ENCODE assay signal across 17 cellular contexts in the genomic region with DNA sequence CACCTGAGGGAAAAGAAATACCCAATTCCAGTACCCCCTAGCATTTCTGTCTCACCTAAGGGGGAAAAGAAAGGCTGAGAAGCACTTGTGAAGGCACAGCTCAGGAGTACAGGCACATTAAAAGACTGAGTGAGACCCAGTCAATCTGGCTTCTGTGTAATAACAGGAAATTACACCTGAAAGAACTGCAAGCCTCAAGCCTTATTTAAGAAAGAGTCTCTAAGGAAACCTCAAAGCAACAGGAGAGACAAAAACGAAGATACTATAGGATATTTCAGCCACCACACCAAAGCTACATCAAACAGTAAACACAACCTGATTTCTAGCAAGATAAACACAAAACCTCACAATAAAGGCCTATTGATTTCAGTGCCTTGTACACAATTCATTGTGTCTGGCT.
A peak's percentile ranks its signal among the peaks of the same experiment; 100 is the strongest.
DNase-seq lines count a peak whose midpoint lies in the region; ATAC-seq and TF ChIP-seq lines count a peak whose summit lies in the region.
"Had no signal": no experiment of that assay in that cellular context is flagged by ENCODE, and none has a peak within 500 bp of the region (broad histone marks: within the 10 kb centered on the region; RNA-seq: fewer than 3 reads in every experiment).

No MANE protein-coding gene starts in this region.

- TF ChIP-seq CTCF in PC-9 (conservative IDR thresholded peaks at IDR 0.05) = no peak
- no peak for TF ChIP-seq CTCF in natural killer cell (IDR thresholded peaks at IDR 0.05)
- no peak for TF ChIP-seq CTCF in tibial nerve (IDR thresholded peaks at IDR 0.05)

- H3K9me3 ChIP-seq in PC-9 (ENCODE audit: insufficient read depth, low read depth) (no peaks in the 10 kb centered on the region), tibial nerve (no peaks in the 10 kb centered on the region)

- no peak for TF ChIP-seq EP300 in tibial nerve (IDR thresholded peaks at IDR 0.05)

- H3K4me3 ChIP-seq in PC-9 (no peak overlapping the region), tibial nerve (no peak overlapping the region)
- H3K4me3 ChIP-seq: GM12878 had no signal

- CTCF ChIA-PET in activated naive CD4-positive, alpha-beta T cell treated with anti-CD3 and anti-CD28 coated beads for 36 hours (lab: Charles Lee) = no interaction called here
- CTCF ChIA-PET in PC-9 (lab: Charles Lee) = no interaction called here

- H3K36me3 ChIP-seq in PC-9 (ENCODE audit: low read depth) (no peaks in the 10 kb centered on the region), tibial nerve (no peaks in the 10 kb centered on the region)

- H3K4me1 Mint-ChIP-seq in activated naive CD4-positive, alpha-beta T cell treated with anti-CD3 and anti-CD28 coated beads for 36 hours (ENCODE audit: low read depth) = peaks cover 43% of the 10 kb centered on the region
- H3K4me1 Mint-ChIP-seq in activated T-helper 1 cell treated with anti-CD3 and anti-CD28 coated beads, Interleukin-12 subunit alpha, Interleukin-12 subunit beta, Interleukin-2, Interleukin-4 antibody, amounts not matched to agents 30 ng/mL and 10 ng/mL and 1 ng/mL, durations not matched to agents 14 hours and 24 hours and 36 hours (ENCODE audit: low read depth) = peaks cover 71% of the 10 kb centered on the region
- H3K4me1 Mint-ChIP-seq in natural killer cell = peaks cover 0 to 7% of the 10 kb centered on the region in 2 donors
- H3K4me1 Mint-ChIP-seq: CD14-positive monocyte had no signal

- H2AFZ ChIP-seq in PC-9 = 0 out of 2 replicates have a peak overlapping the region, but pooled peaks have one; percentile 10

- no TSS peak for BruUV-seq in PC-9 (replicated peaks; lab: Mats Ljungman, UMichigan)

- H3K9me2 ChIP-seq in PC-9 (ENCODE audit: insufficient read depth) = no peaks in the 10 kb centered on the region

- no peaks in the 10 kb centered on the region; the same call in 1 of the 2 replicates for H3K79me2 ChIP-seq in PC-9 (ENCODE audit: low read depth)

- H3K27me3 Mint-ChIP-seq in activated naive CD4-positive, alpha-beta T cell treated with anti-CD3 and anti-CD28 coated beads for 36 hours (ENCODE audit: low read depth) = no peaks in the 10 kb centered on the region
- no peaks in the 10 kb centered on the region for H3K27me3 Mint-ChIP-seq in activated T-helper 1 cell treated with anti-CD3 and anti-CD28 coated beads, Interleukin-12 subunit alpha, Interleukin-12 subunit beta, Interleukin-2, Interleukin-4 antibody, amounts not matched to agents 30 ng/mL and 10 ng/mL and 1 ng/mL, durations not matched to agents 14 hours and 24 hours and 36 hours (ENCODE audit: insufficient read depth)
- H3K27me3 Mint-ChIP-seq in natural killer cell (ENCODE audit: low read depth in 2 of 2) = no peaks in the 10 kb centered on the region
- H3K27me3 Mint-ChIP-seq: IgD-negative memory B cell had no signal

- peaks cover 2% of the 10 kb centered on the region for H3K36me3 Mint-ChIP-seq in activated naive CD4-positive, alpha-beta T cell treated with anti-CD3 and anti-CD28 coated beads for 36 hours (ENCODE audit: low read depth)
- peaks cover 15% of the 10 kb centered on the region for H3K36me3 Mint-ChIP-seq in activated T-helper 1 cell treated with anti-CD3 and anti-CD28 coated beads, Interleukin-12 subunit alpha, Interleukin-12 subunit beta, Interleukin-2, Interleukin-4 antibody, amounts not matched to agents 30 ng/mL and 10 ng/mL and 1 ng/mL, durations not matched to agents 14 hours and 24 hours and 36 hours (ENCODE audit: low read depth)
- H3K36me3 Mint-ChIP-seq in natural killer cell = no peaks in the 10 kb centered on the region
- H3K36me3 Mint-ChIP-seq: CD14-positive monocyte had no signal

- DNase-seq in activated naive CD4-positive, alpha-beta T cell treated with anti-CD3 and anti-CD28 coated beads for 36 hours = no peak
- DNase-seq in activated naive CD4-positive, alpha-beta T cell treated with anti-CD3 and anti-CD28 coated beads, Interleukin-2, amount 50 U/mL, for 16 hours = no peak
- no peak for DNase-seq in PC-9
- DNase-seq in activated T-helper 1 cell treated with anti-CD3 and anti-CD28 coated beads, Interleukin-12 subunit alpha, Interleukin-12 subunit beta, Interleukin-2, Interleukin-4 antibody, amounts not matched to agents 30 ng/mL and 10 ng/mL and 1 ng/mL, durations not matched to agents 14 hours and 24 hours and 36 hours (ENCODE audit: low spot score) = no peak
- no peak for DNase-seq in natural killer cell
- DNase-seq in glomerular visceral epithelial cell (ENCODE audit: extremely low spot score) = no peak
- DNase-seq in tibial nerve (ENCODE audit: low spot score in 2 of 2) = no peak
- no peak for DNase-seq in NCI-H226
- DNase-seq: DMS79, H7, NCI-H1417, NCI-H2081, NCI-H748 treated with DMSO at 0.1 percent for 48 hours, PC-3 had no signal

- no peaks in the 10 kb centered on the region for H3K4me1 ChIP-seq in PC-9 (replicated peaks; ENCODE audit: insufficient read depth)
- H3K4me1 ChIP-seq in tibial nerve = peaks cover 0 to 10% (median 0%) of the 10 kb centered on the region in 4 donors

- WGBS in tibial nerve, 2 donors = 0% methylated on average over 1 of the region's 1 CpG

- H3K4me3 Mint-ChIP-seq in activated naive CD4-positive, alpha-beta T cell treated with anti-CD3 and anti-CD28 coated beads for 36 hours = no peak overlapping the region
- H3K4me3 Mint-ChIP-seq in activated T-helper 1 cell treated with anti-CD3 and anti-CD28 coated beads, Interleukin-12 subunit alpha, Interleukin-12 subunit beta, Interleukin-2, Interleukin-4 antibody, amounts not matched to agents 30 ng/mL and 10 ng/mL and 1 ng/mL, durations not matched to agents 14 hours and 24 hours and 36 hours = peak overlapping the region; percentile 69
- H3K4me3 Mint-ChIP-seq in natural killer cell = no peak overlapping the region
- H3K4me3 Mint-ChIP-seq: CD14-positive monocyte had no signal

- H3K27ac ChIP-seq in PC-9 (no peak overlapping the region), tibial nerve (no peak overlapping the region)

- H3K27ac Mint-ChIP-seq in activated naive CD4-positive, alpha-beta T cell treated with anti-CD3 and anti-CD28 coated beads for 36 hours = peak overlapping the region; percentile 32
- H3K27ac Mint-ChIP-seq in activated T-helper 1 cell treated with anti-CD3 and anti-CD28 coated beads, Interleukin-12 subunit alpha, Interleukin-12 subunit beta, Interleukin-2, Interleukin-4 antibody, amounts not matched to agents 30 ng/mL and 10 ng/mL and 1 ng/mL, durations not matched to agents 14 hours and 24 hours and 36 hours = peak overlapping the region; percentile 95
- H3K27ac Mint-ChIP-seq in natural killer cell = peak overlapping the region in 1 of 2 donors; percentile 55
- H3K27ac Mint-ChIP-seq: IgD-negative memory B cell had no signal

- H3K4me2 ChIP-seq in PC-9 = no peak overlapping the region

- ATAC-seq in natural killer cell = peak in 2 of 3 donors; percentile 24 to 27
- ATAC-seq: GM12878 had no signal

- TF ChIP-seq POLR2A in tibial nerve (IDR thresholded peaks at IDR 0.05) = no peak

- H4K20me1 ChIP-seq in PC-9 (ENCODE audit: insufficient read depth) = no peaks in the 10 kb centered on the region

- H3K27me3 ChIP-seq in PC-9 (ENCODE audit: insufficient read depth, low read depth) (no peaks in the 10 kb centered on the region), tibial nerve (no peaks in the 10 kb centered on the region)

- intact Hi-C loops in activated naive CD4-positive, alpha-beta T cell treated with anti-CD3 and anti-CD28 coated beads for 36 hours (cut with micrococcal nuclease) = loop anchor here (2.0 kb wide), 1 partner anchor 136 kb away; no protein-coding TSS in a partner anchor
- intact Hi-C loops in PC-9 (cut with micrococcal nuclease; ENCODE audit: unreplicated experiment) (no loop called here), natural killer cell (cut with micrococcal nuclease) (no loop called here)
- intact Hi-C loops in activated T-helper 1 cell treated with anti-CD3 and anti-CD28 coated beads, Interleukin-12 subunit alpha, Interleukin-12 subunit beta, Interleukin-2, Interleukin-4 antibody, amounts not matched to agents 30 ng/mL and 10 ng/mL and 1 ng/mL, durations not matched to agents 14 hours and 24 hours and 36 hours (cut with micrococcal nuclease) = loop anchor here (1.0 to 5.0 kb wide), 2 partner anchors 20 to 171 kb away; no protein-coding TSS in a partner anchor

- H3K9me3 Mint-ChIP-seq in activated naive CD4-positive, alpha-beta T cell treated with anti-CD3 and anti-CD28 coated beads for 36 hours = peaks cover 2% of the 10 kb centered on the region
- peaks cover 7% of the 10 kb centered on the region for H3K9me3 Mint-ChIP-seq in activated T-helper 1 cell treated with anti-CD3 and anti-CD28 coated beads, Interleukin-12 subunit alpha, Interleukin-12 subunit beta, Interleukin-2, Interleukin-4 antibody, amounts not matched to agents 30 ng/mL and 10 ng/mL and 1 ng/mL, durations not matched to agents 14 hours and 24 hours and 36 hours
- peaks cover 0 to 2% of the 10 kb centered on the region in 2 donors for H3K9me3 Mint-ChIP-seq in natural killer cell

- H3F3A ChIP-seq in PC-9 (ENCODE audit: insufficient read depth, low read depth) = no peaks in the 10 kb centered on the region

- POLR2A ChIA-PET in PC-9 (lab: Charles Lee; ENCODE audit: unreplicated experiment) = no interaction called here

Comparison
In these comparisons a context has a peak if more than half of its experiments do, and no peak if none do; other contexts are left out.
1. intact Hi-C loops: an anchor here in activated naive CD4-positive, alpha-beta T cell treated with anti-CD3 and anti-CD28 coated beads for 36 hours (2.0 kb wide) and activated T-helper 1 cell treated with anti-CD3 and anti-CD28 coated beads, Interleukin-12 subunit alpha, Interleukin-12 subunit beta, Interleukin-2, Interleukin-4 antibody, amounts not matched to agents 30 ng/mL and 10 ng/mL and 1 ng/mL, durations not matched to agents 14 hours and 24 hours and 36 hours (1.0 to 5.0 kb wide); none called in PC-9 and natural killer cell.